ENCODE assay signal across 8 cellular contexts in genomic region chr13:34941835-34942731, GRCh38. TPM values are rescaled to one million over a fixed set of nuclear protein-coding genes. Genes with fewer than 3 reads are reported as not detected.
A peak's percentile ranks its signal among the peaks of the same experiment; 100 is the strongest.
DNase-seq lines count a peak whose midpoint lies in the region; ATAC-seq and TF ChIP-seq lines count a peak whose summit lies in the region.

NBEA (plus strand) TSS chr13:34942270; CDS start chr13:34942821, 551 bp downstream.

- H3K36me3 Mint-ChIP-seq in chondrocyte (ENCODE audit: low read depth) = no peaks in the 10 kb centered on the region

- H3K27ac Mint-ChIP-seq in chondrocyte (ENCODE audit: unreplicated experiment) = peak within 1 kb of the TSS; percentile 43

- H3K9me3 Mint-ChIP-seq in chondrocyte (ENCODE audit: low read depth) = no peaks in the 10 kb centered on the region

- peak; percentile 63 for ATAC-seq in HG03066 (IDR thresholded peaks at IDR 0.05; ENCODE audit: low read depth, unreplicated experiment)

- peaks cover 21% of the 10 kb centered on the region for H3K27me3 Mint-ChIP-seq in chondrocyte (ENCODE audit: low read depth)

- TF ChIP-seq POLR2A in GM18526 (IDR thresholded peaks at IDR 0.05; ENCODE audit: extremely low read depth, insufficient read length) = peak; percentile 39

- peak within 1 kb of the TSS; percentile 88 for H3K4me3 Mint-ChIP-seq in chondrocyte (ENCODE audit: unreplicated experiment)

- TF ChIP-seq CTCF in chondrocyte (IDR thresholded peaks at IDR 0.05) = peak; percentile 62

- peaks cover 16% of the 10 kb centered on the region for H3K4me1 Mint-ChIP-seq in chondrocyte (ENCODE audit: low read depth)

- DNase-seq in A172 (ENCODE audit: low spot score) (peak; percentile 60), NCI-H2227 treated with DMSO at 0.1 percent for 48 hours (lab: John Stamatoyannopoulos, UW) (peak; percentile 92), chondrocyte (ENCODE audit: low spot score) (peak; percentile 85), kidney glomerular epithelial cell (lab: John Stamatoyannopoulos, UW) (peak; percentile 61)
- peak; percentile 63 to 64 for DNase-seq in activated CD4-positive, alpha-beta T cell treated with anti-CD3 and anti-CD28 coated beads for 24 hours (ENCODE audit: low read depth in 2 of 2)
- peak; percentile 31 to 68 for DNase-seq in stimulated activated CD4-positive, alpha-beta T cell treated with anti-CD3 and anti-CD28 coated beads, Interleukin-1b, Interleukin-23, amount 100 ng/mL, for 1 hour (ENCODE audit: low read depth in 2 of 2)

RNA-seq across cellular contexts. Expression of gene NBEA, which starts in this region (rescaled TPM):
- total RNA-seq in A172 (2014; rRNA removed; shearing (Covaris generic)) = 2.0 and 2.5 TPM in 2 replicates
- 4.4 to 9.7 TPM (median 4.9 TPM) in 3 replicates for total RNA-seq in chondrocyte

Comparison
In these comparisons a context has a peak if more than half of its experiments do, and no peak if none do; other contexts are left out.
1. Peak in every context shown above with its lines: DNase-seq and ATAC-seq.